In genomic region chr11:65798882-65799281, GRCh38 we compare ENCODE assay signal across 21 cellular contexts. TPM values are rescaled to one million over a fixed set of nuclear protein-coding genes. Genes with fewer than 3 reads are reported as not detected.
DNase-seq lines count a peak whose midpoint lies in the region; ATAC-seq and TF ChIP-seq lines count a peak whose summit lies in the region.
"Had no signal": no experiment of that assay in that cellular context is flagged by ENCODE, and none has a peak within 500 bp of the region (broad histone marks: within the 10 kb centered on the region; RNA-seq: fewer than 3 reads in every experiment).

No MANE protein-coding gene starts in this region.

- peaks cover 7% of the 10 kb centered on the region for H3K4me1 ChIP-seq in DND-41 (ENCODE audit: insufficient read depth, low read length)
- peaks cover 7% of the 10 kb centered on the region; the same call in 1 of the 2 replicates for H3K4me1 ChIP-seq in GM23338 (ENCODE audit: insufficient read depth)
- peaks cover 0 to 3% of the 10 kb centered on the region in 2 experiments for H3K4me1 ChIP-seq in trophoblast cell (ENCODE audit: control insufficient read depth in 1 of 2, insufficient read depth in 2 of 2, low read length in 2 of 2)
- no peaks in the 10 kb centered on the region for H3K4me1 ChIP-seq in osteoblast (ENCODE audit: insufficient read depth, low read length)

- no peak overlapping the region for H2BK12ac ChIP-seq in trophoblast cell (ENCODE audit: low read length)

- H4K91ac ChIP-seq in trophoblast cell (ENCODE audit: low read depth, low read length) = no peak overlapping the region

- H3K9me2 ChIP-seq in GM23338 (ENCODE audit: insufficient read depth) = no peaks in the 10 kb centered on the region

- H3K9me3 ChIP-seq in DND-41 (ENCODE audit: insufficient read depth, low read length, severe bottlenecking) = no peaks in the 10 kb centered on the region
- no peaks in the 10 kb centered on the region for H3K9me3 ChIP-seq in trophoblast cell (ENCODE audit: insufficient read depth, low read depth, low read length)
- no peaks in the 10 kb centered on the region for H3K9me3 ChIP-seq in osteoblast (ENCODE audit: low read depth, low read length)
- H3K9me3 ChIP-seq: BLaER1 treated with 17β-estradiol and CSF1 and Interleukin-3, amounts not matched to agents 10 nM and 100 nM had no signal

- H3K9me3 Mint-ChIP-seq in GM23338 (no peaks in the 10 kb centered on the region), WTC11 (no peaks in the 10 kb centered on the region)
- H3K9me3 Mint-ChIP-seq: CD8-positive, alpha-beta T cell had no signal

- no peak overlapping the region for H3K4ac ChIP-seq in trophoblast cell (ENCODE audit: low read depth, low read length)

- no peak overlapping the region for H3K27ac ChIP-seq in DND-41 (ENCODE audit: low read length)
- no peak overlapping the region for H3K27ac ChIP-seq in GM23338 (ENCODE audit: low read depth)
- no peak overlapping the region for H3K27ac ChIP-seq in trophoblast cell (ENCODE audit: low read depth, low read length)
- no peak overlapping the region for H3K27ac ChIP-seq in osteoblast (ENCODE audit: low read depth, low read length)
- H3K27ac ChIP-seq: BLaER1 treated with 17β-estradiol and CSF1 and Interleukin-3, amounts not matched to agents 10 nM and 100 nM; HL-60 had no signal

- DNase-seq in DND-41 = peak; percentile 46
- DNase-seq in GM23338 (ENCODE audit: low spot score) = no peak
- DNase-seq in WTC11 (ENCODE audit: low spot score) = no peak
- no peak for DNase-seq in trophoblast cell
- no peak for DNase-seq in osteoblast (ENCODE audit: insufficient read length, low spot score, missing footprints)
- DNase-seq in iPS-NIHi11 (ENCODE audit: low spot score) = no peak
- no peak for DNase-seq in head of caudate nucleus
- DNase-seq: Calu3; CD8-positive, alpha-beta T cell; DMS53; GDM1; HCEC 1CT; IMR-90 had no signal

- H3K79me2 ChIP-seq in DND-41 (ENCODE audit: insufficient read depth, low read length) (no peaks in the 10 kb centered on the region), GM23338 (replicated peaks; ENCODE audit: insufficient read depth) (no peaks in the 10 kb centered on the region), trophoblast cell (ENCODE audit: control insufficient read depth, insufficient read depth, low read length, poor library complexity) (no peaks in the 10 kb centered on the region), osteoblast (ENCODE audit: insufficient read depth, low read length) (no peaks in the 10 kb centered on the region)

- no peaks in the 10 kb centered on the region for H3K36me3 Mint-ChIP-seq in GM23338 (ENCODE audit: low read depth)
- peaks cover 5% of the 10 kb centered on the region; the same call in 1 of the 2 replicates for H3K36me3 Mint-ChIP-seq in WTC11
- H3K36me3 Mint-ChIP-seq: CD8-positive, alpha-beta T cell had no signal

- no peak overlapping the region for H3K4me3 Mint-ChIP-seq in GM23338
- no peak overlapping the region for H3K4me3 Mint-ChIP-seq in WTC11
- H3K4me3 Mint-ChIP-seq: B cell; CD8-positive, alpha-beta T cell had no signal

- POLR2A ChIA-PET in WTC11 (lab: Charles Lee) = no interaction called here

- no peak overlapping the region for H3K23ac ChIP-seq in trophoblast cell (ENCODE audit: low read length)

- H2BK120ac ChIP-seq in trophoblast cell (ENCODE audit: insufficient read depth, low read length, poor library complexity) = no peak overlapping the region

- H4K20me1 ChIP-seq in DND-41 (ENCODE audit: insufficient read depth, low read length) = peaks cover 9% of the 10 kb centered on the region; the same call in 1 of the 2 replicates
- no peaks in the 10 kb centered on the region for H4K20me1 ChIP-seq in GM23338 (replicated peaks; ENCODE audit: insufficient read depth)
- no peaks in the 10 kb centered on the region for H4K20me1 ChIP-seq in osteoblast (ENCODE audit: insufficient read depth, low read length)

- no peak overlapping the region for H2AFZ ChIP-seq in DND-41 (ENCODE audit: low read depth, low read length)
- peak overlapping the region; percentile 92 for H2AFZ ChIP-seq in GM23338
- no peak overlapping the region for H2AFZ ChIP-seq in trophoblast cell (ENCODE audit: insufficient read depth, low read length, poor library complexity)
- no peak overlapping the region for H2AFZ ChIP-seq in osteoblast (ENCODE audit: low read length)

- CTCF ChIA-PET in WTC11 (lab: Charles Lee) = interaction anchor here (0.9 to 3.4 kb wide), 5 partner anchors 10 to 61 kb away, joined by 3 to 43 read pairs (median 7); partner anchors contain the start of gene AP5B1

- H3K4me1 Mint-ChIP-seq in GM23338 = peaks cover 30% of the 10 kb centered on the region
- peaks cover 19% of the 10 kb centered on the region for H3K4me1 Mint-ChIP-seq in WTC11

- peak overlapping the region; percentile 25 for H3K14ac ChIP-seq in trophoblast cell (ENCODE audit: low read length)

- H3K27me3 ChIP-seq in DND-41 (ENCODE audit: insufficient read depth, low read length, poor library complexity) (peaks cover 9% of the 10 kb centered on the region), GM23338 (ENCODE audit: insufficient read depth) (no peaks in the 10 kb centered on the region), trophoblast cell (ENCODE audit: insufficient read depth, low read length) (no peaks in the 10 kb centered on the region), osteoblast (ENCODE audit: insufficient read depth, low read length) (peaks cover 25% of the 10 kb centered on the region)

- H2AK5ac ChIP-seq in trophoblast cell (ENCODE audit: low read length) = no peak overlapping the region

- ATAC-seq in DND-41 (ENCODE audit: insufficient read depth, low read depth) = peak; percentile 78
- ATAC-seq in GM23338 = no peak
- no peak for ATAC-seq in WTC11
- ATAC-seq: CD8-positive, alpha-beta T cell; K562 had no signal

- H3K36me3 ChIP-seq in DND-41 (ENCODE audit: insufficient read depth, low read length) (no peaks in the 10 kb centered on the region), GM23338 (ENCODE audit: insufficient read depth) (no peaks in the 10 kb centered on the region), trophoblast cell (ENCODE audit: control insufficient read depth in 1 of 2, insufficient read depth in 2 of 2, low read length in 2 of 2) (peaks cover 25% of the 10 kb centered on the region in 2 experiments), osteoblast (ENCODE audit: insufficient read depth, low read length) (no peaks in the 10 kb centered on the region)
- H3K36me3 ChIP-seq: BLaER1 treated with 17β-estradiol and CSF1 and Interleukin-3, amounts not matched to agents 10 nM and 100 nM had no signal

- no peak overlapping the region for H3K4me2 ChIP-seq in DND-41 (ENCODE audit: insufficient read depth, low read length)
- no peak overlapping the region for H3K4me2 ChIP-seq in GM23338
- H3K4me2 ChIP-seq in trophoblast cell (ENCODE audit: low read length) = no peak overlapping the region
- no peak overlapping the region for H3K4me2 ChIP-seq in osteoblast (ENCODE audit: insufficient read depth, low read length)
- H3K4me2 ChIP-seq: BLaER1 treated with 17β-estradiol and CSF1 and Interleukin-3, amounts not matched to agents 10 nM and 100 nM had no signal

- H3K27ac Mint-ChIP-seq in GM23338 (no peak overlapping the region), WTC11 (0 out of 2 replicates have a peak overlapping the region, but pooled peaks have one; percentile 30)
- H3K27ac Mint-ChIP-seq: B cell; CD8-positive, alpha-beta T cell had no signal

- H3K4me3 ChIP-seq in DND-41 (ENCODE audit: low read depth in 1 of 2, low read length in 2 of 2) (no peak overlapping the region), GM23338 (no peak overlapping the region), trophoblast cell (ENCODE audit: low read depth, low read length) (no peak overlapping the region), osteoblast (ENCODE audit: insufficient read depth, low read length) (no peak overlapping the region)
- H3K4me3 ChIP-seq: BLaER1 treated with 17β-estradiol and CSF1 and Interleukin-3, amounts not matched to agents 10 nM and 100 nM; K562 had no signal

- H3F3A ChIP-seq in GM23338 (replicated peaks; ENCODE audit: low read depth) = 0 out of 2 replicates have a peak, but pooled peaks cover 4% of the 10 kb centered on the region

- no peak overlapping the region for H4K12ac ChIP-seq in trophoblast cell (ENCODE audit: low read depth, low read length)

- no CpG with 5 or more reads among the region's 8 CpGs for WGBS in trophoblast cell (ENCODE audit: extremely low coverage, insufficient coverage, insufficient read length)

- intact Hi-C loops in head of caudate nucleus (cut with DNase I) = no loop called here

- H3K27me3 Mint-ChIP-seq in GM23338 (ENCODE audit: insufficient read depth, low read depth, poor library complexity) = peaks cover 6% of the 10 kb centered on the region
- H3K27me3 Mint-ChIP-seq in WTC11 (ENCODE audit: low read depth) = no peaks in the 10 kb centered on the region

- H3K18ac ChIP-seq in trophoblast cell (ENCODE audit: low read length) = no peak overlapping the region

- TF ChIP-seq CTCF in DND-41 (IDR thresholded peaks at IDR 0.05; ENCODE audit: borderline replicate concordance, extremely low read depth, low read length, poor library complexity, severe bottlenecking) (no peak), GM23338 (conservative IDR thresholded peaks at IDR 0.05; ENCODE audit: low read depth in 2 of 2) (no peak), WTC11 (IDR thresholded peaks at IDR 0.05) (no peak), osteoblast (IDR thresholded peaks at IDR 0.05; ENCODE audit: extremely low read depth, low read depth, low read length) (no peak)

- H3K79me1 ChIP-seq in trophoblast cell (ENCODE audit: low read length) = no peaks in the 10 kb centered on the region

- H3K9ac ChIP-seq in DND-41 (ENCODE audit: low read depth, low read length) (no peak overlapping the region), trophoblast cell (ENCODE audit: low read length) (no peak overlapping the region)
- H3K9ac ChIP-seq: BLaER1 treated with 17β-estradiol and CSF1 and Interleukin-3, amounts not matched to agents 10 nM and 100 nM had no signal

- no peak overlapping the region for H4K8ac ChIP-seq in trophoblast cell (ENCODE audit: low read depth, low read length)

- H2BK5ac ChIP-seq in trophoblast cell (ENCODE audit: low read depth, low read length, poor library complexity) = no peak overlapping the region

RNA-seq across cellular contexts. Expression of gene OVOL1, which starts 12.0 kb away (rescaled TPM):
- 3.3 and 5.1 TPM in 2 replicates for total RNA-seq in GM23338 (2014; rRNA removed; shearing (Covaris generic))
- 1.4 and 1.5 TPM in 2 replicates for polyA plus RNA-seq in GM23338 (2016; fragmentation: Nextera tagmentation; extraction: Ambion mirVana)
- total RNA-seq in WTC11 (2021) (6.8 to 7.7 TPM (median 7.7 TPM) in 3 replicates), osteoblast (not detected in 2 replicates)
- 74.8 and 82.7 TPM in 2 replicates for polyA plus RNA-seq in trophoblast cell (2013)
- total RNA-seq: A172, Daoy, H4, HT1080, IMR-90 had no signal
- polyA plus RNA-seq: IMR-90, K562 had no signal

RNA-seq across cellular contexts. Expression of gene AP5B1, which starts 18.1 kb away (rescaled TPM):
- 12.5 and 16.1 TPM in 2 replicates for total RNA-seq in GM23338 (2014; rRNA removed; shearing (Covaris generic))
- 3.1 TPM in 2 replicates for polyA plus RNA-seq in GM23338 (2016; fragmentation: Nextera tagmentation; extraction: Ambion mirVana)
- total RNA-seq in WTC11 (2021) = 16.5 to 17.7 TPM (median 17.2 TPM) in 3 replicates
- 13.5 and 14.6 TPM in 2 replicates for polyA plus RNA-seq in trophoblast cell (2013)
- 15.3 and 18.1 TPM in 2 replicates for total RNA-seq in osteoblast

RNA-seq across cellular contexts. Expression of gene SNX32, which starts 34.9 kb away (rescaled TPM):
- total RNA-seq in GM23338 (2014; rRNA removed; shearing (Covaris generic)) = 0.49 TPM in 1 of 2 replicates, not detected in the other
- 1.2 and 2.4 TPM in 2 replicates for polyA plus RNA-seq in GM23338 (2016; fragmentation: Nextera tagmentation; extraction: Ambion mirVana)
- total RNA-seq in WTC11 (2021) (2.2 to 3.4 TPM (median 2.9 TPM) in 3 replicates), osteoblast (1.1 and 1.5 TPM in 2 replicates)
- 0.22 and 0.27 TPM in 2 replicates for polyA plus RNA-seq in trophoblast cell (2013)
- total RNA-seq: A172, Calu3, Daoy, H4, HT1080, K562 had no signal

RNA-seq across cellular contexts. Expression of gene CFL1, which starts 59.1 kb away (rescaled TPM):
- 981 and 1,393 TPM in 2 replicates for total RNA-seq in GM23338 (2014; rRNA removed; shearing (Covaris generic))
- 1,996 and 2,124 TPM in 2 replicates for polyA plus RNA-seq in GM23338 (2016; fragmentation: Nextera tagmentation; extraction: Ambion mirVana)
- total RNA-seq in WTC11 (2021) (1,014 to 1,073 TPM (median 1,031 TPM) in 3 replicates), osteoblast (607 and 704 TPM in 2 replicates)
- 1,240 and 1,283 TPM in 2 replicates for polyA plus RNA-seq in trophoblast cell (2013)
